Comparison of ENCODE assay signal across 9 cellular contexts in genomic region chr5:126354012-126354856, GRCh38.
DNase-seq lines count a peak whose midpoint lies in the region; ATAC-seq and FAIRE-seq lines count a peak whose summit lies in the region.
"Had no signal": no experiment of that assay in that cellular context is flagged by ENCODE, and none has a peak within 500 bp of the region (broad histone marks: within the 10 kb centered on the region; RNA-seq: fewer than 3 reads in every experiment).

No MANE protein-coding gene starts in this region.

- peak; percentile 33 for ATAC-seq in HG03354 (IDR thresholded peaks at IDR 0.05; ENCODE audit: poor library complexity, severe bottlenecking, unreplicated experiment)

- FAIRE-seq in urothelium cell line (lab: Jason Lieb, UNC), result peak; percentile 32
- FAIRE-seq: G401.6 had no signal

- DNase-seq in NCI-H146 (lab: John Stamatoyannopoulos, UW) (peak; percentile 22), NCI-H146 treated with DMSO at 0.1 percent for 48 hours (lab: John Stamatoyannopoulos, UW; ENCODE audit: unreplicated experiment) (no peak), RPMI8226 (peak; percentile 15), dedifferentiated amniotic fluid mesenchymal stem cell (ENCODE audit: extremely low spot score) (peak; percentile 94), medulla oblongata (ENCODE audit: extremely low spot score) (peak; percentile 89), urothelium cell line (ENCODE audit: low spot score) (peak; percentile 70), GDM1 (lab: John Stamatoyannopoulos, UW) (no peak)

Comparison
In these comparisons a context has a peak if more than half of its experiments do, and no peak if none do; other contexts are left out.
1. DNase-seq: peak in NCI-H146 (single experiment), RPMI8226 (single experiment), dedifferentiated amniotic fluid mesenchymal stem cell (single experiment), medulla oblongata (single experiment) and urothelium cell line (single experiment); none in NCI-H146 treated with DMSO at 0.1 percent for 48 hours (single experiment) and GDM1 (single experiment).